Comparison of ENCODE assay signal across 8 cellular contexts in genomic region chr10:36592964-36593363, GRCh38.
"Had no signal": no experiment of that assay in that cellular context is flagged by ENCODE, and none has a peak within 500 bp of the region (broad histone marks: within the 10 kb centered on the region; RNA-seq: fewer than 3 reads in every experiment).

No MANE protein-coding gene starts in this region.

- H3K4me3 Mint-ChIP-seq: GM23338, H9 had no signal

- H3K4me2 ChIP-seq: GM23338 had no signal

- H3K4me3 ChIP-seq: GM23338, K562 had no signal

- H3K4me1 Mint-ChIP-seq: GM23338 had no signal

- FAIRE-seq: H1, H54, HTR-8/SVneo, K562 had no signal

- ATAC-seq: GM23338, K562 had no signal

- DNase-seq: H9, HCEC 1CT, IMR-90 had no signal

- H2AFZ ChIP-seq: GM23338 had no signal

- H3K27ac Mint-ChIP-seq: GM23338, H9 had no signal
